Comparison of ENCODE assay signal across 1 cellular context in the genomic region with DNA sequence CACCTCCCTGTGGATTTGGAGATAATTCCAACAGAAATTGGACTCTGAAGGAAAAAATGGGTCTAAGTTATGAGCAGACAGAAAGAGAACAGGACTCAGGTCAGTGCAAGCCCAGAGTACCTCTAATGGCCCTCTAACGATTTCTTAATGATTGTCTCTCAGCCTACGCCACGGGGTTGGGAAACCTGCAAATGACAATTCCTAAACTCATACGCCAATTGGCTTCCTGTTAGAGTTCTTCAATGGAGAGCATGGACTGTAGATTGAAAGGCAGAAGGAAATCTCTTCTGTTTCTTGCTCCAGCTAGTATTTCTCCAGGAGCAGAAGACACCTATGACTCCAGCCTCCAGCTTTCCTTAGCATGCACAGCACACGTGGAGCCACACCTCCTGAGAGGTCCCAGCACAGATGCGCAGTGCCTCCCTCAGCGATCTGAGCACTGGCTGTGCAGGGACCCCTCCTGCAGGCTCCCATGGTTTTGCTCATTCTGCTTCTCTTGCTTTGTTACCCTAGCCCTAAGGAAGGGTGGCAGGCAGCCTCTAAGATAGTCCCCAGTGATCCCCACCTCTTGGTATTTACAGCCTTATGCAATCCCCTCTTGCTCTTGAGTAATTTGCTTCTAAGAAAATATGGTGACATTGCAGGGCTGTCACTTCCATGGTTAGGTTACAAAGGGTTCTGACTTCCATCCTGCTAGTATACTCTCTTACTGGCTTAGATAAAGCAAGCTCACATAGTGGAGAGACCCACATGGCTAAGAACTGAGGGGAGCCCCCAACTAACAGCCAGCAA.
TF ChIP-seq lines count a peak whose summit lies in the region.

No MANE protein-coding gene starts in this region.

TF ChIP-seq in GM12878, 131 proteins besides CTCF, POLR2A, EP300 and RAD21:
- TF ChIP-seq KDM1A (IDR thresholded peaks at IDR 0.05; ENCODE audit: borderline replicate concordance) (no peak), NRF1 (conservative IDR thresholded peaks at IDR 0.05; ENCODE audit: low read depth, low read length) (no peak), POLR2AphosphoS2 (IDR thresholded peaks at IDR 0.05; ENCODE audit: low read depth, low read length) (no peak), SUZ12 (IDR thresholded peaks at IDR 0.05; ENCODE audit: unreplicated experiment) (no peak), TARDBP (IDR thresholded peaks at IDR 0.05; ENCODE audit: borderline replicate concordance) (no peak), TCF3 (IDR thresholded peaks at IDR 0.05; ENCODE audit: borderline replicate concordance, insufficient read depth, low read depth, low read length) (no peak), BMI1 (IDR thresholded peaks at IDR 0.05; ENCODE audit: borderline replicate concordance) (no peak), MXI1 (IDR thresholded peaks at IDR 0.05; ENCODE audit: low read depth, low read length) (no peak), ZZZ3 (IDR thresholded peaks at IDR 0.05; ENCODE audit: control insufficient read depth, insufficient read length, low read depth) (no peak), PML (IDR thresholded peaks at IDR 0.05; ENCODE audit: low read length) (no peak), RFX5 (IDR thresholded peaks at IDR 0.05; ENCODE audit: low read depth, low read length) (no peak)
- TF ChIP-seq, protein P1, sequence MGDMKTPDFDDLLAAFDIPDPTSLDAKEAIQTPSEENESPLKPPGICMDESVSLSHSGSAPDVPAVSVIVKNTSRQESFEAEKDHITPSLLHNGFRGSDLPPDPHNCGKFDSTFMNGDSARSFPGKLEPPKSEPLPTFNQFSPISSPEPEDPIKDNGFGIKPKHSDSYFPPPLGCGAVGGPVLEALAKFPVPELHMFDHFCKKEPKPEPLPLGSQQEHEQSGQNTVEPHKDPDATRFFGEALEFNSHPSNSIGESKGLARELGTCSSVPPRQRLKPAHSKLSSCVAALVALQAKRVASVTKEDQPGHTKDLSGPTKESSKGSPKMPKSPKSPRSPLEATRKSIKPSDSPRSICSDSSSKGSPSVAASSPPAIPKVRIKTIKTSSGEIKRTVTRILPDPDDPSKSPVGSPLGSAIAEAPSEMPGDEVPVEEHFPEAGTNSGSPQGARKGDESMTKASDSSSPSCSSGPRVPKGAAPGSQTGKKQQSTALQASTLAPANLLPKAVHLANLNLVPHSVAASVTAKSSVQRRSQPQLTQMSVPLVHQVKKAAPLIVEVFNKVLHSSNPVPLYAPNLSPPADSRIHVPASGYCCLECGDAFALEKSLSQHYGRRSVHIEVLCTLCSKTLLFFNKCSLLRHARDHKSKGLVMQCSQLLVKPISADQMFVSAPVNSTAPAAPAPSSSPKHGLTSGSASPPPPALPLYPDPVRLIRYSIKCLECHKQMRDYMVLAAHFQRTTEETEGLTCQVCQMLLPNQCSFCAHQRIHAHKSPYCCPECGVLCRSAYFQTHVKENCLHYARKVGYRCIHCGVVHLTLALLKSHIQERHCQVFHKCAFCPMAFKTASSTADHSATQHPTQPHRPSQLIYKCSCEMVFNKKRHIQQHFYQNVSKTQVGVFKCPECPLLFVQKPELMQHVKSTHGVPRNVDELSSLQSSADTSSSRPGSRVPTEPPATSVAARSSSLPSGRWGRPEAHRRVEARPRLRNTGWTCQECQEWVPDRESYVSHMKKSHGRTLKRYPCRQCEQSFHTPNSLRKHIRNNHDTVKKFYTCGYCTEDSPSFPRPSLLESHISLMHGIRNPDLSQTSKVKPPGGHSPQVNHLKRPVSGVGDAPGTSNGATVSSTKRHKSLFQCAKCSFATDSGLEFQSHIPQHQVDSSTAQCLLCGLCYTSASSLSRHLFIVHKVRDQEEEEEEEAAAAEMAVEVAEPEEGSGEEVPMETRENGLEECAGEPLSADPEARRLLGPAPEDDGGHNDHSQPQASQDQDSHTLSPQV (IDR thresholded peaks at IDR 0.05), result no peak
- TF ChIP-seq, protein P2, sequence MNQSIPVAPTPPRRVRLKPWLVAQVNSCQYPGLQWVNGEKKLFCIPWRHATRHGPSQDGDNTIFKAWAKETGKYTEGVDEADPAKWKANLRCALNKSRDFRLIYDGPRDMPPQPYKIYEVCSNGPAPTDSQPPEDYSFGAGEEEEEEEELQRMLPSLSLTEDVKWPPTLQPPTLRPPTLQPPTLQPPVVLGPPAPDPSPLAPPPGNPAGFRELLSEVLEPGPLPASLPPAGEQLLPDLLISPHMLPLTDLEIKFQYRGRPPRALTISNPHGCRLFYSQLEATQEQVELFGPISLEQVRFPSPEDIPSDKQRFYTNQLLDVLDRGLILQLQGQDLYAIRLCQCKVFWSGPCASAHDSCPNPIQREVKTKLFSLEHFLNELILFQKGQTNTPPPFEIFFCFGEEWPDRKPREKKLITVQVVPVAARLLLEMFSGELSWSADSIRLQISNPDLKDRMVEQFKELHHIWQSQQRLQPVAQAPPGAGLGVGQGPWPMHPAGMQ (IDR thresholded peaks at IDR 0.05; ENCODE audit: borderline replicate concordance), result no peak
- TF ChIP-seq, protein P3, sequence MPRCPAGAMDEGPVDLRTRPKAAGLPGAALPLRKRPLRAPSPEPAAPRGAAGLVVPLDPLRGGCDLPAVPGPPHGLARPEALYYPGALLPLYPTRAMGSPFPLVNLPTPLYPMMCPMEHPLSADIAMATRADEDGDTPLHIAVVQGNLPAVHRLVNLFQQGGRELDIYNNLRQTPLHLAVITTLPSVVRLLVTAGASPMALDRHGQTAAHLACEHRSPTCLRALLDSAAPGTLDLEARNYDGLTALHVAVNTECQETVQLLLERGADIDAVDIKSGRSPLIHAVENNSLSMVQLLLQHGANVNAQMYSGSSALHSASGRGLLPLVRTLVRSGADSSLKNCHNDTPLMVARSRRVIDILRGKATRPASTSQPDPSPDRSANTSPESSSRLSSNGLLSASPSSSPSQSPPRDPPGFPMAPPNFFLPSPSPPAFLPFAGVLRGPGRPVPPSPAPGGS (IDR thresholded peaks at IDR 0.05; ENCODE audit: borderline replicate concordance, insufficient read depth, low read depth, low read length, poor library complexity, severe bottlenecking), result no peak
TF ChIP-seq in GM12878: peak in this region for 0.
